In the genomic region with DNA sequence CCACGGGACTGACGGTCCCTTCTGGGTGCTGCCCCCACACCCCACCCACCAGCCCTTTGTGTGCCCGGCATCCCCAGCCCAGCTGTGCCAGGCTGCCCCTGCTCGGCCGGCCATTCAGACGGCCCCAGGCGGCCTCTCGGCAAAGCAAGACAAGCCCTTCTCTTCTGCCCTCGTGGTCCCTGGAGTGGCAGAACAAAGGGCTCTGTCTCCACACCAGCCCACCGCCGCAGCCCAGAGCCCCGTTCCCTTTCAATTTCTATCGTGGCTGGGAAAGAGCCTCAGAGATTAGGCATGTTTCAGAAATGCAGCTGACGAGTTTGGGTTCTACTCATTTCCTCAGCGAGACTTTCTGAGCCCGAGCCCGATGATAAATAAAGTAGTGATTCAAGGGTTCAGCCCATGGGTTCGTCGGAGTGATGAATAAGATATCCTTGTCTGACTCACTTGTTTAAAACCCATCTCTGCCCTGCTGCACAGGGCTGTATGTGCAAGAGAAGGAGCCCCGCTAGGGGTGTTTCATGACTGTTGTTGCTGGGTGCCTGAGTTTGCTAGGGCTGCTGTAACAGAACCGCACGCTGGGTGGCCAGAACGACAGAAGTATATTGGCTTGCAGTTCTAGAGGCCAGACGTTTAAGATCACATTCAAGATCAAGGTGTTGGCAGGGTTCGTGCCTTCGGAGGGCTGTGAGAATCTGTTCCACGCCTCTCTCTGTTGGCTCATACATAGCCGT, we compare ENCODE assay signal across 8 cellular contexts. TPM values are rescaled to one million over a fixed set of nuclear protein-coding genes. Genes with fewer than 3 reads are reported as not detected.
DNase-seq lines count a peak whose midpoint lies in the region; ATAC-seq and TF ChIP-seq lines count a peak whose summit lies in the region.

No MANE protein-coding gene starts in this region.

- TF ChIP-seq POLR2A in esophagus muscularis mucosa (IDR thresholded peaks at IDR 0.05; ENCODE audit: low read depth) = no peak

- peak overlapping the region; percentile 100 for H3K27ac ChIP-seq in AG04450 (ENCODE audit: low read depth, low read length)
- H3K27ac ChIP-seq in esophagus muscularis mucosa (replicated peaks in 1 of 4) = peak overlapping the region; percentile 86 to 89 (median 88)

- peak; percentile 99 for DNase-seq in AG04450 (ENCODE audit: low read depth, low spot score)
- DNase-seq in NCI-H526 (lab: John Stamatoyannopoulos, UW) = peak; percentile 38 to 65
- DNase-seq in activated T-cell treated with anti-CD3 and anti-CD28 coated beads, Interleukin-2, amount 50 U/mL, for 1 hour = peak; percentile 60
- peak; percentile 95 for DNase-seq in esophagus muscularis mucosa (ENCODE audit: extremely low spot score)
- no peak for DNase-seq in cortex of kidney (lab: John Stamatoyannopoulos, UW)

- H3K27ac Mint-ChIP-seq in nephron = peak overlapping the region; percentile 37 to 86 (median 74)
- H3K27ac Mint-ChIP-seq in stimulated activated memory B cell treated with anti-CD40 and anti-IgM and Interleukin-4, amounts not matched to agents 10 μg/mL and 1 μg/mL and 100 μg/mL, for 72 hours = peak overlapping the region; percentile 86

- peaks cover 33% of the 10 kb centered on the region for H3K4me1 Mint-ChIP-seq in nephron
- peaks cover 67% of the 10 kb centered on the region for H3K4me1 Mint-ChIP-seq in stimulated activated memory B cell treated with anti-CD40 and anti-IgM and Interleukin-4, amounts not matched to agents 10 μg/mL and 1 μg/mL and 100 μg/mL, for 72 hours

- no peaks in the 10 kb centered on the region for H3K9me3 Mint-ChIP-seq in nephron
- no peaks in the 10 kb centered on the region for H3K9me3 Mint-ChIP-seq in stimulated activated memory B cell treated with anti-CD40 and anti-IgM and Interleukin-4, amounts not matched to agents 10 μg/mL and 1 μg/mL and 100 μg/mL, for 72 hours

- no peak for TF ChIP-seq EP300 in esophagus muscularis mucosa (IDR thresholded peaks at IDR 0.05)

- no peaks in the 10 kb centered on the region for H3K27me3 ChIP-seq in AG04450 (ENCODE audit: control insufficient read depth, insufficient read depth, low read length)
- no peaks in the 10 kb centered on the region for H3K27me3 ChIP-seq in esophagus muscularis mucosa

- POLR2A ChIA-PET in AG04450 (lab: Yijun Ruan, JAX) = interaction anchor here (0.6 to 1.2 kb wide), 3 partner anchors 28 to 147 kb away, joined by 6 to 11 read pairs (median 8); partner anchors contain the start of gene OCEL1

- peaks cover 0 to 7% (median 0%) of the 10 kb centered on the region in 4 donors for H3K36me3 ChIP-seq in esophagus muscularis mucosa

- peak; percentile 41 for ATAC-seq in GM19452 (IDR thresholded peaks at IDR 0.05; ENCODE audit: unreplicated experiment)
- ATAC-seq in stimulated activated memory B cell treated with anti-CD40 and anti-IgM and Interleukin-4, amounts not matched to agents 10 μg/mL and 1 μg/mL and 100 μg/mL, for 72 hours = peak; percentile 75

- peaks cover 53 to 77% (median 72%) of the 10 kb centered on the region in 4 donors for H3K4me1 ChIP-seq in esophagus muscularis mucosa

- 20% methylated on average over 21 of the region's 28 CpGs for WGBS in esophagus muscularis mucosa

- peak overlapping the region in 2 of 3 experiments; percentile 54 to 73 for H3K4me3 Mint-ChIP-seq in nephron
- H3K4me3 Mint-ChIP-seq in stimulated activated memory B cell treated with anti-CD40 and anti-IgM and Interleukin-4, amounts not matched to agents 10 μg/mL and 1 μg/mL and 100 μg/mL, for 72 hours = peak overlapping the region; percentile 83

- H3K9me3 ChIP-seq in AG04450 (ENCODE audit: control insufficient read depth, insufficient read depth, low read length) (no peaks in the 10 kb centered on the region), esophagus muscularis mucosa (no peaks in the 10 kb centered on the region)

- no peaks in the 10 kb centered on the region for H3K36me3 Mint-ChIP-seq in nephron (ENCODE audit: low read depth)
- peaks cover 19% of the 10 kb centered on the region for H3K36me3 Mint-ChIP-seq in stimulated activated memory B cell treated with anti-CD40 and anti-IgM and Interleukin-4, amounts not matched to agents 10 μg/mL and 1 μg/mL and 100 μg/mL, for 72 hours

- CTCF ChIA-PET in AG04450 (lab: Charles Lee) = interaction anchor here (0.7 to 1.2 kb wide), 2 partner anchors 11 to 103 kb away, joined by 3 read pairs; no protein-coding TSS in a partner anchor

- H3K4me3 ChIP-seq in AG04450 (ENCODE audit: low read depth, low read length) (peak overlapping the region; percentile 71), esophagus muscularis mucosa (peak overlapping the region; percentile 39 to 55 (median 46))

- intact Hi-C loops in esophagus muscularis mucosa (cut with DNase I) = loop anchor here (5.0 to 10.0 kb wide), 2 partner anchors 57 to 135 kb away; partner anchors contain the start of gene USE1

- TF ChIP-seq CTCF in AG04450 (IDR thresholded peaks at IDR 0.05; ENCODE audit: low read depth, low read length) (peak; percentile 82), esophagus muscularis mucosa (IDR thresholded peaks at IDR 0.05) (peak in 2 of 3 experiments; percentile 63 to 73), nephron (IDR thresholded peaks at IDR 0.05; ENCODE audit: unreplicated experiment in 3 of 3) (no peak)

- peaks cover 3% of the 10 kb centered on the region for H3K27me3 Mint-ChIP-seq in nephron (ENCODE audit: low read depth)
- no peaks in the 10 kb centered on the region for H3K27me3 Mint-ChIP-seq in stimulated activated memory B cell treated with anti-CD40 and anti-IgM and Interleukin-4, amounts not matched to agents 10 μg/mL and 1 μg/mL and 100 μg/mL, for 72 hours

RNA-seq across cellular contexts. Expression of gene MYO9B, which starts 4.3 kb away (rescaled TPM):
- 34.5 and 42.5 TPM in 2 replicates for polyA plus RNA-seq in AG04450 (2011; rRNA removed)
- 81.8 and 112 TPM in 2 replicates for polyA minus RNA-seq in AG04450 (2011; rRNA and poly(A)+ RNA removed)
- 10 to 100 TPM; 52.6 to 73.3 (median 57.7) TPM for total RNA-seq in esophagus muscularis mucosa

RNA-seq across cellular contexts. Expression of gene HAUS8, which starts 4.6 kb away (rescaled TPM):
- polyA plus RNA-seq in AG04450 (2011; rRNA removed) = 4.6 and 4.9 TPM in 2 replicates
- 2.3 and 3.7 TPM in 2 replicates for polyA minus RNA-seq in AG04450 (2011; rRNA and poly(A)+ RNA removed)
- total RNA-seq in esophagus muscularis mucosa = 1 to 10 TPM; 3.3 to 6.6 (median 4.6) TPM

RNA-seq across cellular contexts. Expression of gene CPAMD8, which starts 53.3 kb away (rescaled TPM):
- 0.38 and 0.56 TPM in 2 replicates for polyA plus RNA-seq in AG04450 (2011; rRNA removed)
- 0.35 and 0.37 TPM in 2 replicates for polyA minus RNA-seq in AG04450 (2011; rRNA and poly(A)+ RNA removed)
- 10 to 100 TPM in 3 of 4 donors, 1 to 10 TPM in 1; 9.6 to 21.0 (median 13.0) TPM for total RNA-seq in esophagus muscularis mucosa

Comparison
In these comparisons a context has a peak if more than half of its experiments do, and no peak if none do; other contexts are left out.
1. CTCF ChIP-seq: peak in AG04450 (single experiment) and esophagus muscularis mucosa (2 of 3); none in nephron (0 of 3).